In the genomic region with DNA sequence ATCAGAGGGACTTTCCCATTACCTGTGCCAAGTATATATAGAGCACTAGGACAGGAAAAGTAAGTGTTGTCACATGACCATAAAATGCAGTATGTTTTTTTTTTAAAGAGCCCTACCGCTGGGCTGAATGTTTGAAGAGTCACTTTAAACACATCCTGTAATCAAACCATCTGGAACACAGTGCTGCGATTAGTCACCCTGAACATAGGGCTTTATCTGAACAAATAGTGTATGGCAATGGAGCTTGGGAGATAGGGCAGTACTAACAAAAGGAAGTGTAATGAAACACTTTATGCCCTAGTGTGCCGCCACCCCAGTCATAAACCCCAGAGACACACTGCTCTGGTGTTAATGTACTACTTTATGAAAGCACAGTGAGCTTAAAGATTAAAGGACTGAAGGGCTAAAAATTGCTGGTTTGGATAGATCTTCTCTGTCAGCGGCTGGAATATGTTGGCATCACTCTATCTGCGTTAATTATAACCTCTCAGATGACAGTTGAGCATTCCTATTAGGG, we compare ENCODE assay signal across 1 cellular context.
TF ChIP-seq lines count a peak whose summit lies in the region.

No MANE protein-coding gene starts in this region.

TF ChIP-seq in K562, 482 proteins besides CTCF, POLR2A, EP300 and RAD21 (continued from another document and continues in another):
- TF ChIP-seq, protein P1, sequence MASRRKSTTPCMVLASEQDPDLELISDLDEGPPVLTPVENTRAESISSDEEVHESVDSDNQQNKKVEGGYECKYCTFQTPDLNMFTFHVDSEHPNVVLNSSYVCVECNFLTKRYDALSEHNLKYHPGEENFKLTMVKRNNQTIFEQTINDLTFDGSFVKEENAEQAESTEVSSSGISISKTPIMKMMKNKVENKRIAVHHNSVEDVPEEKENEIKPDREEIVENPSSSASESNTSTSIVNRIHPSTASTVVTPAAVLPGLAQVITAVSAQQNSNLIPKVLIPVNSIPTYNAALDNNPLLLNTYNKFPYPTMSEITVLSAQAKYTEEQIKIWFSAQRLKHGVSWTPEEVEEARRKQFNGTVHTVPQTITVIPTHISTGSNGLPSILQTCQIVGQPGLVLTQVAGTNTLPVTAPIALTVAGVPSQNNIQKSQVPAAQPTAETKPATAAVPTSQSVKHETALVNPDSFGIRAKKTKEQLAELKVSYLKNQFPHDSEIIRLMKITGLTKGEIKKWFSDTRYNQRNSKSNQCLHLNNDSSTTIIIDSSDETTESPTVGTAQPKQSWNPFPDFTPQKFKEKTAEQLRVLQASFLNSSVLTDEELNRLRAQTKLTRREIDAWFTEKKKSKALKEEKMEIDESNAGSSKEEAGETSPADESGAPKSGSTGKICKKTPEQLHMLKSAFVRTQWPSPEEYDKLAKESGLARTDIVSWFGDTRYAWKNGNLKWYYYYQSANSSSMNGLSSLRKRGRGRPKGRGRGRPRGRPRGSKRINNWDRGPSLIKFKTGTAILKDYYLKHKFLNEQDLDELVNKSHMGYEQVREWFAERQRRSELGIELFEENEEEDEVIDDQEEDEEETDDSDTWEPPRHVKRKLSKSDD (conservative IDR thresholded peaks at IDR 0.05; ENCODE audit: low read length), result no peak
- TF ChIP-seq BDP1 (IDR thresholded peaks at IDR 0.05; ENCODE audit: insufficient read depth, insufficient read length) (no peak), ZNF140 (CRISPR knock-in tag; IDR thresholded peaks at IDR 0.05) (no peak), PRPF4 (IDR thresholded peaks at IDR 0.05; ENCODE audit: insufficient read depth, low read depth, low read length, poor library complexity, severe bottlenecking) (no peak), ZNF551 (CRISPR knock-in tag; IDR thresholded peaks at IDR 0.05) (no peak), POU5F1 (IDR thresholded peaks at IDR 0.05; ENCODE audit: borderline replicate concordance, low read depth, low read length, partially characterized antibody) (no peak), GATAD2A (IDR thresholded peaks at IDR 0.05) (no peak), GATAD2B (IDR thresholded peaks at IDR 0.05; ENCODE audit: borderline replicate concordance) (peak; percentile 27), ZC3H4 (CRISPR knock-in tag; IDR thresholded peaks at IDR 0.05; ENCODE audit: borderline replicate concordance) (no peak), U2AF1 (optimal IDR thresholded peaks at IDR 0.05; ENCODE audit: low read depth, low read length) (no peak), SMC3 (conservative IDR thresholded peaks at IDR 0.05; ENCODE audit: insufficient read depth, low read depth, low read length) (no peak), CBX2 (IDR thresholded peaks at IDR 0.05; ENCODE audit: insufficient read depth, low read length, poor library complexity, severe bottlenecking) (no peak), ZNF589 (CRISPR knock-in tag; IDR thresholded peaks at IDR 0.05; ENCODE audit: low read depth) (no peak), DNMT1 (IDR thresholded peaks at IDR 0.05) (no peak), FOXA1 (IDR thresholded peaks at IDR 0.05; ENCODE audit: borderline replicate concordance) (no peak), LCOR (CRISPR knock-in tag; IDR thresholded peaks at IDR 0.05) (no peak), KLF16 (IDR thresholded peaks at IDR 0.05) (peak; percentile 85), NFXL1 (CRISPR knock-in tag; IDR thresholded peaks at IDR 0.05) (no peak), RBM34 (IDR thresholded peaks at IDR 0.05; ENCODE audit: borderline replicate concordance, insufficient read depth, low read length) (no peak), CHCHD3 (CRISPR knock-in tag; IDR thresholded peaks at IDR 0.05) (no peak), SMAD3 (CRISPR knock-in tag; conservative IDR thresholded peaks at IDR 0.05) (no peak), BACH1 (tag; IDR thresholded peaks at IDR 0.05) (no peak), ZNF561 (CRISPR knock-in tag; conservative IDR thresholded peaks at IDR 0.05) (no peak), KLF13 (tag; IDR thresholded peaks at IDR 0.05; ENCODE audit: borderline replicate concordance, low read depth) (no peak), CBFA2T3 (IDR thresholded peaks at IDR 0.05) (peak; percentile 96), ZC3H8 (IDR thresholded peaks at IDR 0.05) (no peak), NCOA1 (IDR thresholded peaks at IDR 0.05; ENCODE audit: low read depth) (peak; percentile 61; the same call in 1 of the 2 replicates)
- TF ChIP-seq, protein P2, sequence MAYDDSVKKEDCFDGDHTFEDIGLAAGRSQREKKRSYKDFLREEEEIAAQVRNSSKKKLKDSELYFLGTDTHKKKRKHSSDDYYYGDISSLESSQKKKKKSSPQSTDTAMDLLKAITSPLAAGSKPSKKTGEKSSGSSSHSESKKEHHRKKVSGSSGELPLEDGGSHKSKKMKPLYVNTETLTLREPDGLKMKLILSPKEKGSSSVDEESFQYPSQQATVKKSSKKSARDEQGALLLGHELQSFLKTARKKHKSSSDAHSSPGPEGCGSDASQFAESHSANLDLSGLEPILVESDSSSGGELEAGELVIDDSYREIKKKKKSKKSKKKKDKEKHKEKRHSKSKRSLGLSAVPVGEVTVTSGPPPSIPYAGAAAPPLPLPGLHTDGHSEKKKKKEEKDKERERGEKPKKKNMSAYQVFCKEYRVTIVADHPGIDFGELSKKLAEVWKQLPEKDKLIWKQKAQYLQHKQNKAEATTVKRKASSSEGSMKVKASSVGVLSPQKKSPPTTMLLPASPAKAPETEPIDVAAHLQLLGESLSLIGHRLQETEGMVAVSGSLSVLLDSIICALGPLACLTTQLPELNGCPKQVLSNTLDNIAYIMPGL (CRISPR knock-in tag; IDR thresholded peaks at IDR 0.05), result no peak
- TF ChIP-seq, protein P3, sequence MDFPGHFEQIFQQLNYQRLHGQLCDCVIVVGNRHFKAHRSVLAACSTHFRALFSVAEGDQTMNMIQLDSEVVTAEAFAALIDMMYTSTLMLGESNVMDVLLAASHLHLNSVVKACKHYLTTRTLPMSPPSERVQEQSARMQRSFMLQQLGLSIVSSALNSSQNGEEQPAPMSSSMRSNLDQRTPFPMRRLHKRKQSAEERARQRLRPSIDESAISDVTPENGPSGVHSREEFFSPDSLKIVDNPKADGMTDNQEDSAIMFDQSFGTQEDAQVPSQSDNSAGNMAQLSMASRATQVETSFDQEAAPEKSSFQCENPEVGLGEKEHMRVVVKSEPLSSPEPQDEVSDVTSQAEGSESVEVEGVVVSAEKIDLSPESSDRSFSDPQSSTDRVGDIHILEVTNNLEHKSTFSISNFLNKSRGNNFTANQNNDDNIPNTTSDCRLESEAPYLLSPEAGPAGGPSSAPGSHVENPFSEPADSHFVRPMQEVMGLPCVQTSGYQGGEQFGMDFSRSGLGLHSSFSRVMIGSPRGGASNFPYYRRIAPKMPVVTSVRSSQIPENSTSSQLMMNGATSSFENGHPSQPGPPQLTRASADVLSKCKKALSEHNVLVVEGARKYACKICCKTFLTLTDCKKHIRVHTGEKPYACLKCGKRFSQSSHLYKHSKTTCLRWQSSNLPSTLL (IDR thresholded peaks at IDR 0.05), result no peak
- TF ChIP-seq, protein P4, sequence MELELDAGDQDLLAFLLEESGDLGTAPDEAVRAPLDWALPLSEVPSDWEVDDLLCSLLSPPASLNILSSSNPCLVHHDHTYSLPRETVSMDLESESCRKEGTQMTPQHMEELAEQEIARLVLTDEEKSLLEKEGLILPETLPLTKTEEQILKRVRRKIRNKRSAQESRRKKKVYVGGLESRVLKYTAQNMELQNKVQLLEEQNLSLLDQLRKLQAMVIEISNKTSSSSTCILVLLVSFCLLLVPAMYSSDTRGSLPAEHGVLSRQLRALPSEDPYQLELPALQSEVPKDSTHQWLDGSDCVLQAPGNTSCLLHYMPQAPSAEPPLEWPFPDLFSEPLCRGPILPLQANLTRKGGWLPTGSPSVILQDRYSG (tag; conservative IDR thresholded peaks at IDR 0.05; ENCODE audit: low read depth), result no peak
- TF ChIP-seq, protein P5, sequence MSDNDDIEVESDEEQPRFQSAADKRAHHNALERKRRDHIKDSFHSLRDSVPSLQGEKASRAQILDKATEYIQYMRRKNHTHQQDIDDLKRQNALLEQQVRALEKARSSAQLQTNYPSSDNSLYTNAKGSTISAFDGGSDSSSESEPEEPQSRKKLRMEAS (CRISPR knock-in tag; IDR thresholded peaks at IDR 0.05), result no peak
- TF ChIP-seq, protein P6, sequence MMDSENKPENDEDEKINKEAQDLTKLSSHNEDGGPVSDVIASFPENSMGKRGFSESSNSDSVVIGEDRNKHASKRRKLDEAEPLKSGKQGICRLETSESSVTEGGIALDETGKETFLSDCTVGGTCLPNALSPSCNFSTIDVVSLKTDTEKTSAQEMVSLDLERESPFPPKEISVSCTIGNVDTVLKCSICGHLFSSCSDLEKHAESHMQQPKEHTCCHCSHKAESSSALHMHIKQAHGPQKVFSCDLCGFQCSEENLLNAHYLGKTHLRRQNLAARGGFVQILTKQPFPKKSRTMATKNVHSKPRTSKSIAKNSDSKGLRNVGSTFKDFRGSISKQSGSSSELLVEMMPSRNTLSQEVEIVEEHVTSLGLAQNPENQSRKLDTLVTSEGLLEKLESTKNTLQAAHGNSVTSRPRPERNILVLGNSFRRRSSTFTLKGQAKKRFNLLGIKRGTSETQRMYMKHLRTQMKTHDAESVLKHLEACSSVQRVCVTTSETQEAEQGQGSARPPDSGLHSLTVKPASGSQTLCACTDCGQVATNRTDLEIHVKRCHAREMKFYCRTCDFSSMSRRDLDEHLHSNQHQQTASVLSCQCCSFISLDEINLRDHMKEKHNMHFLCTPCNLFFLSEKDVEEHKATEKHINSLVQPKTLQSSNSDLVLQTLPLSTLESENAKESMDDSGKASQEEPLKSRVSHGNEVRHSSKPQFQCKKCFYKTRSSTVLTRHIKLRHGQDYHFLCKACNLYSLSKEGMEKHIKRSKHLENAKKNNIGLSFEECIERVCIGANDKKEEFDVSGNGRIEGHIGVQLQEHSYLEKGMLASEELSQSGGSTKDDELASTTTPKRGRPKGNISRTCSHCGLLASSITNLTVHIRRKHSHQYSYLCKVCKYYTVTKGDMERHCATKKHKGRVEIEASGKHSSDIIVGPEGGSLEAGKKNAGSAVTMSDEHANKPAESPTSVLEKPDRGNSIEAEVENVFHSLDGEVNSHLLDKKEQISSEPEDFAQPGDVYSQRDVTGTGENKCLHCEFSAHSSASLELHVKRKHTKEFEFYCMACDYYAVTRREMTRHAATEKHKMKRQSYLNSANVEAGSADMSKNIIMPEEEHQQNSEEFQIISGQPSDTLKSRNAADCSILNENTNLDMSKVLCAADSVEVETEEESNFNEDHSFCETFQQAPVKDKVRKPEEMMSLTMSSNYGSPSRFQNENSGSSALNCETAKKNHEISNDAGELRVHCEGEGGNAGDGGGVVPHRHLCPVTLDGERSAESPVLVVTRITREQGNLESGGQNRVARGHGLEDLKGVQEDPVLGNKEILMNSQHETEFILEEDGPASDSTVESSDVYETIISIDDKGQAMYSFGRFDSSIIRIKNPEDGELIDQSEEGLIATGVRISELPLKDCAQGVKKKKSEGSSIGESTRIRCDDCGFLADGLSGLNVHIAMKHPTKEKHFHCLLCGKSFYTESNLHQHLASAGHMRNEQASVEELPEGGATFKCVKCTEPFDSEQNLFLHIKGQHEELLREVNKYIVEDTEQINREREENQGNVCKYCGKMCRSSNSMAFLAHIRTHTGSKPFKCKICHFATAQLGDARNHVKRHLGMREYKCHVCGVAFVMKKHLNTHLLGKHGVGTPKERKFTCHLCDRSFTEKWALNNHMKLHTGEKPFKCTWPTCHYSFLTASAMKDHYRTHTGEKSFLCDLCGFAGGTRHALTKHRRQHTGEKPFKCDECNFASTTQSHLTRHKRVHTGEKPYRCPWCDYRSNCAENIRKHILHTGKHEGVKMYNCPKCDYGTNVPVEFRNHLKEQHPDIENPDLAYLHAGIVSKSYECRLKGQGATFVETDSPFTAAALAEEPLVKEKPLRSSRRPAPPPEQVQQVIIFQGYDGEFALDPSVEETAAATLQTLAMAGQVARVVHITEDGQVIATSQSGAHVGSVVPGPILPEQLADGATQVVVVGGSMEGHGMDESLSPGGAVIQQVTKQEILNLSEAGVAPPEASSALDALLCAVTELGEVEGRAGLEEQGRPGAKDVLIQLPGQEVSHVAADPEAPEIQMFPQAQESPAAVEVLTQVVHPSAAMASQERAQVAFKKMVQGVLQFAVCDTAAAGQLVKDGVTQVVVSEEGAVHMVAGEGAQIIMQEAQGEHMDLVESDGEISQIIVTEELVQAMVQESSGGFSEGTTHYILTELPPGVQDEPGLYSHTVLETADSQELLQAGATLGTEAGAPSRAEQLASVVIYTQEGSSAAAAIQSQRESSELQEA (IDR thresholded peaks at IDR 0.05; ENCODE audit: low read depth), result no peak
- TF ChIP-seq, protein P7, sequence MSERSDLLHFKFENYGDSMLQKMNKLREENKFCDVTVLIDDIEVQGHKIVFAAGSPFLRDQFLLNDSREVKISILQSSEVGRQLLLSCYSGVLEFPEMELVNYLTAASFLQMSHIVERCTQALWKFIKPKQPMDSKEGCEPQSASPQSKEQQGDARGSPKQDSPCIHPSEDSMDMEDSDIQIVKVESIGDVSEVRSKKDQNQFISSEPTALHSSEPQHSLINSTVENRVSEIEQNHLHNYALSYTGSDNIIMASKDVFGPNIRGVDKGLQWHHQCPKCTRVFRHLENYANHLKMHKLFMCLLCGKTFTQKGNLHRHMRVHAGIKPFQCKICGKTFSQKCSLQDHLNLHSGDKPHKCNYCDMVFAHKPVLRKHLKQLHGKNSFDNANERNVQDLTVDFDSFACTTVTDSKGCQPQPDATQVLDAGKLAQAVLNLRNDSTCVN (CRISPR knock-in tag; IDR thresholded peaks at IDR 0.05), result no peak
- TF ChIP-seq, protein P8, sequence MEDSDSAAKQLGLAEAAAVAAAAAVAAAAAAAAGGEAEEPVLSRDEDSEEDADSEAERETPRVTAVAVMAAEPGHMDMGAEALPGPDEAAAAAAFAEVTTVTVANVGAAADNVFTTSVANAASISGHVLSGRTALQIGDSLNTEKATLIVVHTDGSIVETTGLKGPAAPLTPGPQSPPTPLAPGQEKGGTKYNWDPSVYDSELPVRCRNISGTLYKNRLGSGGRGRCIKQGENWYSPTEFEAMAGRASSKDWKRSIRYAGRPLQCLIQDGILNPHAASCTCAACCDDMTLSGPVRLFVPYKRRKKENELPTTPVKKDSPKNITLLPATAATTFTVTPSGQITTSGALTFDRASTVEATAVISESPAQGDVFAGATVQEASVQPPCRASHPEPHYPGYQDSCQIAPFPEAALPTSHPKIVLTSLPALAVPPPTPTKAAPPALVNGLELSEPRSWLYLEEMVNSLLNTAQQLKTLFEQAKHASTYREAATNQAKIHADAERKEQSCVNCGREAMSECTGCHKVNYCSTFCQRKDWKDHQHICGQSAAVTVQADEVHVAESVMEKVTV (CRISPR knock-in tag; IDR thresholded peaks at IDR 0.05), result no peak
- TF ChIP-seq, protein P9, sequence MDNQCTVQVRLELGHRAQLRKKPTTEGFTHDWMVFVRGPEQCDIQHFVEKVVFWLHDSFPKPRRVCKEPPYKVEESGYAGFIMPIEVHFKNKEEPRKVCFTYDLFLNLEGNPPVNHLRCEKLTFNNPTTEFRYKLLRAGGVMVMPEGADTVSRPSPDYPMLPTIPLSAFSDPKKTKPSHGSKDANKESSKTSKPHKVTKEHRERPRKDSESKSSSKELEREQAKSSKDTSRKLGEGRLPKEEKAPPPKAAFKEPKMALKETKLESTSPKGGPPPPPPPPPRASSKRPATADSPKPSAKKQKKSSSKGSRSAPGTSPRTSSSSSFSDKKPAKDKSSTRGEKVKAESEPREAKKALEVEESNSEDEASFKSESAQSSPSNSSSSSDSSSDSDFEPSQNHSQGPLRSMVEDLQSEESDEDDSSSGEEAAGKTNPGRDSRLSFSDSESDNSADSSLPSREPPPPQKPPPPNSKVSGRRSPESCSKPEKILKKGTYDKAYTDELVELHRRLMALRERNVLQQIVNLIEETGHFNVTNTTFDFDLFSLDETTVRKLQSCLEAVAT (IDR thresholded peaks at IDR 0.05), result peak in 1 of 2 experiments; percentile 79; a peak in 2 of 4 replicates
